Comparison of ENCODE assay signal across 19 cellular contexts in the genomic region with DNA sequence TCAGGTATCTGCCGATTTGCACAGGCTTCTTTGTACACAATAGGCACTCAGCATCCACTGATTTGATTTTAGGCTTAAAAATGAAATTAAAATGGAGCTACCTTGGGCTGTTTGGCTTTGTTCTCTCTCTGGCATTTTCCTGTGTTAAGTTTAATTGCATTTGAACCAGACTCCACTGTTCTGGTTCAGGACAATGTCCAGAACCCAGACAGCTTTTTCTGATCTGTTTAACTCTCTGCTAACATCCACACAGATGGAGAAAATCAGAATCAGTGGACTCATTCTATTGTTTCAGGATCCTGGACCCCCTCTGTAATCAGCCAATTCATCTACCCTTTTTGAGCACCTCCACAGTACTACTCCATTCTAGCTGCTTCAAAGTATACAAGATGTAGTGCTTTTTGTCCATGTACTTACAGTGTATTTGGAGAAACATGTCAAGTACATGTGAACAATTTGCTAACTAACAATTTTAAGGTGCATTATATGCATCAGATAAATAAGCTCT.
DNase-seq lines count a peak whose midpoint lies in the region; ATAC-seq and TF ChIP-seq lines count a peak whose summit lies in the region.
"Had no signal": no experiment of that assay in that cellular context is flagged by ENCODE, and none has a peak within 500 bp of the region (broad histone marks: within the 10 kb centered on the region; RNA-seq: fewer than 3 reads in every experiment).

No MANE protein-coding gene starts in this region.

- DNase-seq in SK-N-DZ (ENCODE audit: low spot score) = peak; percentile 90
- DNase-seq in nephron progenitor cell = no peak
- DNase-seq in Kasumi-1 (lab: John Stamatoyannopoulos, UW) = no peak
- no peak for DNase-seq in GM03348 (ENCODE audit: low spot score)
- DNase-seq in activated T-cell treated with anti-CD3 and anti-CD28 coated beads for 4 hours = no peak
- no peak for DNase-seq in MG63
- DNase-seq: 8988T; ACHN; Caco-2; Calu3; CD4-positive, alpha-beta T cell; CD8-positive, alpha-beta T cell; DMS79 treated with DMSO at 0.1 percent for 48 hours; GF-D8 had no signal

- no peaks in the 10 kb centered on the region for H3K36me3 Mint-ChIP-seq in nephron progenitor cell (ENCODE audit: low read depth)
- H3K36me3 Mint-ChIP-seq: CD8-positive, alpha-beta T cell had no signal

- H3K36me3 ChIP-seq in rectal smooth muscle tissue (ENCODE audit: control insufficient read depth, insufficient read depth, low read length) (no peaks in the 10 kb centered on the region), MG63 (no peaks in the 10 kb centered on the region)
- H3K36me3 ChIP-seq: BLaER1 treated with 17β-estradiol and CSF1 and Interleukin-3, amounts not matched to agents 10 nM and 100 nM had no signal

- H3K27ac Mint-ChIP-seq in nephron progenitor cell = peak overlapping the region; percentile 20
- H3K27ac Mint-ChIP-seq: CD4-positive, alpha-beta T cell; CD8-positive, alpha-beta T cell had no signal

- H3K4me3 Mint-ChIP-seq in nephron progenitor cell = no peak overlapping the region
- H3K4me3 Mint-ChIP-seq: CD4-positive, alpha-beta T cell; CD8-positive, alpha-beta T cell had no signal

- no peak overlapping the region for H3K9ac ChIP-seq in rectal smooth muscle tissue (ENCODE audit: low read length)
- H3K9ac ChIP-seq: BLaER1 treated with 17β-estradiol and CSF1 and Interleukin-3, amounts not matched to agents 10 nM and 100 nM had no signal

- no peaks in the 10 kb centered on the region for H3K27me3 ChIP-seq in rectal smooth muscle tissue (ENCODE audit: control insufficient read depth, insufficient read depth, low read length)
- no peaks in the 10 kb centered on the region for H3K27me3 ChIP-seq in MG63
- H3K27me3 ChIP-seq: BLaER1 treated with 17β-estradiol and CSF1 and Interleukin-3, amounts not matched to agents 10 nM and 100 nM had no signal

- TF ChIP-seq CTCF in nephron progenitor cell (IDR thresholded peaks at IDR 0.05) = no peak

- no peak for ATAC-seq in SK-N-SH treated with all-trans-retinoic acid at 6 μM for 48 hours
- ATAC-seq: CD8-positive, alpha-beta T cell; GM12878 had no signal

- H3K9me3 ChIP-seq in MG63 = no peaks in the 10 kb centered on the region
- H3K9me3 ChIP-seq: BLaER1 treated with 17β-estradiol and CSF1 and Interleukin-3, amounts not matched to agents 10 nM and 100 nM; Caco-2 had no signal

- H3K27ac ChIP-seq in rectal smooth muscle tissue (ENCODE audit: low read depth, low read length) = peak overlapping the region; percentile 4
- H3K27ac ChIP-seq: BLaER1 treated with 17β-estradiol and CSF1 and Interleukin-3, amounts not matched to agents 10 nM and 100 nM; C4-2B had no signal

- H3K4me1 ChIP-seq in rectal smooth muscle tissue (ENCODE audit: control insufficient read depth, insufficient read depth, low read length) = peaks cover 3% of the 10 kb centered on the region
- H3K4me1 ChIP-seq: BLaER1 treated with 17β-estradiol and CSF1 and Interleukin-3, amounts not matched to agents 10 nM and 100 nM had no signal

- H3K4me1 Mint-ChIP-seq in nephron progenitor cell = no peaks in the 10 kb centered on the region

- H3K4me3 ChIP-seq in rectal smooth muscle tissue (ENCODE audit: low read length) (no peak overlapping the region), MG63 (no peak overlapping the region)
- H3K4me3 ChIP-seq: BLaER1 treated with 17β-estradiol and CSF1 and Interleukin-3, amounts not matched to agents 10 nM and 100 nM; GM12878 had no signal

- H3K27me3 Mint-ChIP-seq in nephron progenitor cell (ENCODE audit: low read depth, poor library complexity) = no peaks in the 10 kb centered on the region

- peaks cover 3% of the 10 kb centered on the region for H3K9me3 Mint-ChIP-seq in nephron progenitor cell
- H3K9me3 Mint-ChIP-seq: CD4-positive, alpha-beta T cell; CD8-positive, alpha-beta T cell had no signal

TF ChIP-seq in SK-N-SH treated with all-trans-retinoic acid at 6 μM for 48 hours, 23 proteins besides CTCF, POLR2A, EP300 and RAD21:
- TF ChIP-seq GLIS3 (CRISPR knock-in tag; IDR thresholded peaks at IDR 0.05) = no peak
- TF ChIP-seq TSHZ2 (CRISPR knock-in tag; IDR thresholded peaks at IDR 0.05) = 0 out of 2 replicates have a peak, but pooled peaks have one; percentile 24
